In genomic region chr22:36480941-36481392, GRCh38 we compare ENCODE assay signal across 7 cellular contexts. TPM values are rescaled to one million over a fixed set of nuclear protein-coding genes. Genes with fewer than 3 reads are reported as not detected.
DNase-seq lines count a peak whose midpoint lies in the region; ATAC-seq, FAIRE-seq and TF ChIP-seq lines count a peak whose summit lies in the region.

No MANE protein-coding gene starts in this region.

- H3K9me3 ChIP-seq in SJCRH30 (replicated peaks), result no peaks in the 10 kb centered on the region
- H3K9me3 ChIP-seq in small intestine (ENCODE audit: control insufficient read depth, low read depth), result no peaks in the 10 kb centered on the region

- 5 to 10% (median 7%) methylated on average over 9 of the region's 9 CpGs for WGBS in small intestine, 3 donors

- no peak for TF ChIP-seq CTCF in fibroblast of the aortic adventitia (IDR thresholded peaks at IDR 0.05; ENCODE audit: insufficient read depth, low read length)

- H3K4me1 ChIP-seq in SJCRH30, result peaks cover 12% of the 10 kb centered on the region
- H3K4me1 ChIP-seq in small intestine (ENCODE audit: control insufficient read depth in 2 of 2, insufficient read depth in 1 of 2, low read depth in 1 of 2, low read length in 1 of 2), result peaks cover 3 to 8% of the 10 kb centered on the region in 2 donors

- ATAC-seq in GM21528 (IDR thresholded peaks at IDR 0.05; ENCODE audit: low FRiP score, unreplicated experiment), result peak; percentile 4
- no peak for ATAC-seq in HG02763 (IDR thresholded peaks at IDR 0.05; ENCODE audit: unreplicated experiment)

- H3K36me3 ChIP-seq in SJCRH30 (no peaks in the 10 kb centered on the region; the same call in 1 of the 2 replicates), small intestine (ENCODE audit: control insufficient read depth in 2 of 2, insufficient read depth in 2 of 2, low read length in 2 of 2) (peaks cover 3 to 7% of the 10 kb centered on the region in 2 donors)

- no peaks in the 10 kb centered on the region for H3K27me3 ChIP-seq in SJCRH30
- H3K27me3 ChIP-seq in small intestine (ENCODE audit: control insufficient read depth in 2 of 2, insufficient read depth in 2 of 2, low read length in 2 of 2), result no peaks in the 10 kb centered on the region

- DNase-seq in SJCRH30, result no peak
- no peak for DNase-seq in fibroblast of the aortic adventitia (ENCODE audit: low read depth)
- DNase-seq in small intestine, result no peak
- no peak for DNase-seq in NCI-H1694 treated with DMSO at 0.1 percent for 48 hours (lab: John Stamatoyannopoulos, UW)
- DNase-seq in NCI-H526 (lab: John Stamatoyannopoulos, UW), result no peak

- no peak for FAIRE-seq in small intestine (lab: Jason Lieb, UNC)

- peak overlapping the region; percentile 91 for H3K4me3 ChIP-seq in SJCRH30
- peak overlapping the region; percentile 87 for H3K4me3 ChIP-seq in fibroblast of the aortic adventitia (ENCODE audit: low read depth, low read length)
- peak overlapping the region; percentile 83 to 95 for H3K4me3 ChIP-seq in small intestine (ENCODE audit: low read depth in 1 of 2, low read length in 2 of 2)

- peak overlapping the region; percentile 98 for H3K27ac ChIP-seq in SJCRH30
- H3K27ac ChIP-seq in small intestine (ENCODE audit: low read depth in 1 of 2, low read length in 1 of 2), result peak overlapping the region; percentile 96 to 99

RNA-seq across cellular contexts. Expression of gene TXN2, which starts 0.5 kb away (rescaled TPM):
- total RNA-seq in SJCRH30 (2014; rRNA removed; shearing (Covaris generic)), result 45.6 and 53.6 TPM in 2 replicates
- total RNA-seq in fibroblast of the aortic adventitia (ENCODE audit: low replicate concordance), result 38.8 and 74.6 TPM in 2 replicates
- polyA plus RNA-seq in small intestine, result 100 to 1,000 TPM; 164 to 209 (median 199) TPM

RNA-seq across cellular contexts. Expression of gene FOXRED2, which starts 25.9 kb away (rescaled TPM):
- 16.9 and 20.9 TPM in 2 replicates for total RNA-seq in SJCRH30 (2014; rRNA removed; shearing (Covaris generic))
- 27.8 and 28.1 TPM in 2 replicates for total RNA-seq in fibroblast of the aortic adventitia (ENCODE audit: low replicate concordance)
- polyA plus RNA-seq in small intestine, result 1 to 10 TPM in 1 of 3 donors, under 1 TPM in 2; 0.67 to 5.5 (median 0.81) TPM

RNA-seq across cellular contexts. Expression of gene EIF3D, which starts 48.0 kb away (rescaled TPM):
- total RNA-seq in SJCRH30 (2014; rRNA removed; shearing (Covaris generic)), result 211 and 216 TPM in 2 replicates
- total RNA-seq in fibroblast of the aortic adventitia (ENCODE audit: low replicate concordance), result 302 and 336 TPM in 2 replicates
- polyA plus RNA-seq in small intestine, result 100 to 1,000 TPM; 169 to 215 (median 193) TPM
